Comparison of ENCODE assay signal across 1 cellular context in genomic region chr20:36150847-36151539, GRCh38.
A peak's percentile ranks its signal among the peaks of the same experiment; 100 is the strongest.
TF ChIP-seq lines count a peak whose summit lies in the region.

No MANE protein-coding gene starts in this region.

TF ChIP-seq in HepG2, 621 proteins besides CTCF, POLR2A, EP300 and RAD21 (continued from another document and continues in another):
- TF ChIP-seq DMTF1 (CRISPR knock-in tag; IDR thresholded peaks at IDR 0.05) (0 out of 2 replicates have a peak, but pooled peaks have one; percentile 66), ZNF687 (CRISPR knock-in tag; IDR thresholded peaks at IDR 0.05) (peak; percentile 63), NCOA2 (CRISPR knock-in tag; IDR thresholded peaks at IDR 0.05) (peak; percentile 89), ZNF776 (CRISPR knock-in tag; IDR thresholded peaks at IDR 0.05) (0 out of 2 replicates have a peak, but pooled peaks have one; percentile 30), GTF2F1 (IDR thresholded peaks at IDR 0.05; ENCODE audit: low read length) (no peak), ZNF33B (CRISPR knock-in tag; IDR thresholded peaks at IDR 0.05) (no peak; the same call in 1 of the 2 replicates), REST (IDR thresholded peaks at IDR 0.05; ENCODE audit: borderline replicate concordance in 1 of 2, low read depth in 1 of 2, low read length in 2 of 2) (no peak; a peak in 1 of 4 replicates), ZNF225 (CRISPR knock-in tag; IDR thresholded peaks at IDR 0.05) (no peak), ATF7-NPFF (CRISPR knock-in tag; IDR thresholded peaks at IDR 0.05; ENCODE audit: low read depth) (no peak), BRF2 (CRISPR knock-in tag; IDR thresholded peaks at IDR 0.05) (0 out of 2 replicates have a peak, but pooled peaks have one; percentile 3), PAF1 (CRISPR knock-in tag; IDR thresholded peaks at IDR 0.05) (no peak), ADNP (CRISPR knock-in tag; IDR thresholded peaks at IDR 0.05) (0 out of 2 replicates have a peak, but pooled peaks have one; percentile 52), ZNF160 (CRISPR knock-in tag; IDR thresholded peaks at IDR 0.05) (0 out of 2 replicates have a peak, but pooled peaks have one; percentile 34), ZNF678 (CRISPR knock-in tag; IDR thresholded peaks at IDR 0.05) (no peak), ZNF670 (CRISPR knock-in tag; IDR thresholded peaks at IDR 0.05; ENCODE audit: borderline replicate concordance) (peak; percentile 81), ZFYVE20 (CRISPR knock-in tag; IDR thresholded peaks at IDR 0.05; ENCODE audit: borderline replicate concordance, low read depth) (no peak), CREM (IDR thresholded peaks at IDR 0.05) (peak; percentile 68), CREM (CRISPR knock-in tag; IDR thresholded peaks at IDR 0.05) (no peak), HDAC2 (CRISPR knock-in tag; IDR thresholded peaks at IDR 0.05) (peak; percentile 88), ZNF24 (IDR thresholded peaks at IDR 0.05) (no peak), MTERF4 (CRISPR knock-in tag; IDR thresholded peaks at IDR 0.05) (no peak), ZNF331 (CRISPR knock-in tag; IDR thresholded peaks at IDR 0.05) (peak; percentile 87), ZSCAN25 (CRISPR knock-in tag; IDR thresholded peaks at IDR 0.05) (no peak), MYPOP (CRISPR knock-in tag; IDR thresholded peaks at IDR 0.05) (peak; percentile 67; the same call in 1 of the 2 replicates), TBL1XR1 (IDR thresholded peaks at IDR 0.05; ENCODE audit: borderline replicate concordance, low read length, partially characterized antibody) (no peak), NCOR1 (IDR thresholded peaks at IDR 0.05; ENCODE audit: borderline replicate concordance, low read length) (peak; percentile 38; the same call in 1 of the 2 replicates), ZFX (CRISPR knock-in tag; IDR thresholded peaks at IDR 0.05; ENCODE audit: low read depth) (peak; percentile 64), YEATS2 (CRISPR knock-in tag; IDR thresholded peaks at IDR 0.05; ENCODE audit: borderline replicate concordance) (peak; percentile 58; the same call in 1 of the 2 replicates), IRF9 (CRISPR knock-in tag; IDR thresholded peaks at IDR 0.05; ENCODE audit: borderline replicate concordance) (peak; percentile 84; the same call in 1 of the 2 replicates), ZNF382 (CRISPR knock-in tag; IDR thresholded peaks at IDR 0.05; ENCODE audit: borderline replicate concordance) (no peak), ZNF446 (CRISPR knock-in tag; IDR thresholded peaks at IDR 0.05) (no peak; the same call in 1 of the 2 replicates), ZNF530 (CRISPR knock-in tag; IDR thresholded peaks at IDR 0.05; ENCODE audit: low read depth) (no peak), MXD3 (CRISPR knock-in tag; IDR thresholded peaks at IDR 0.05) (peak; percentile 62; the same call in 1 of the 2 replicates), ZNF292 (CRISPR knock-in tag; IDR thresholded peaks at IDR 0.05; ENCODE audit: borderline replicate concordance, low read depth) (peak; percentile 84), NRL (CRISPR knock-in tag; IDR thresholded peaks at IDR 0.05; ENCODE audit: borderline replicate concordance) (0 out of 2 replicates have a peak, but pooled peaks have one; percentile 65), ZFP36L2 (CRISPR knock-in tag; IDR thresholded peaks at IDR 0.05) (peak; percentile 8; the same call in 1 of the 2 replicates), ZNF232 (CRISPR knock-in tag; IDR thresholded peaks at IDR 0.05; ENCODE audit: borderline replicate concordance) (0 out of 2 replicates have a peak, but pooled peaks have one; percentile 22), ZNF496 (CRISPR knock-in tag; IDR thresholded peaks at IDR 0.05; ENCODE audit: insufficient replicate concordance) (no peak), MEIS1 (CRISPR knock-in tag; IDR thresholded peaks at IDR 0.05; ENCODE audit: borderline replicate concordance) (peak; percentile 93), ZNF430 (CRISPR knock-in tag; IDR thresholded peaks at IDR 0.05) (peak; percentile 88; the same call in 1 of the 2 replicates), BORCS8-MEF2B (CRISPR knock-in tag; IDR thresholded peaks at IDR 0.05) (peak; percentile 42; the same call in 1 of the 2 replicates), XRCC5 (optimal IDR thresholded peaks at IDR 0.05; ENCODE audit: low read length) (peak; percentile 27), MLXIP (CRISPR knock-in tag; IDR thresholded peaks at IDR 0.05; ENCODE audit: borderline replicate concordance) (no peak), PREB (CRISPR knock-in tag; IDR thresholded peaks at IDR 0.05) (no peak)
